Comparison of ENCODE assay signal across 9 cellular contexts in the genomic region with DNA sequence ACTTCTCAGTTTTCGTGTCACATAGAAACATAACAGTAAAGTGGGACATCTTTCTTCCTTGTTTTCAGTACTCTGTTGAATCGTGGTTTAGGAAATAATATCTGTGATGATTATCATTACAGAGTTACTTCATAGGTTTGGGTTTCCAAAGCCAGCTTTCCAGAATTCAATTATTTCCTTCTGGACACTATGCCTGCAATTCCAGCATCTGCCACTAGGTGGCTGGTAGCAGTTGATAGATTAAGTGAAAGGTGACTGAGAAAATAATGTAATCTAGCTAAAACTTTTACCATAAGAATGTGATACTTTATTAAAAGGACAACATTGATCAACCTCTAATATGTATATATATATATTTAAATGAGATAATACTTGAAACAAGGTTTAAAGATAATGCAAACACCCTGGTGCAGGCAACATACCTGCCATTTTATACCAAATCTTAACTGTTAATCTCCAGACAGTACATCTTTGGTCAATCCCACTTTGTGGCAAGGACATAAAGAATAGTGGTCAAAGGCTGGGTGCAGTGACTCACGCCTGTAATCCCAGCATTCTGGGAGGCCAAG.
DNase-seq lines count a peak whose midpoint lies in the region; ATAC-seq and TF ChIP-seq lines count a peak whose summit lies in the region.
"Had no signal": no experiment of that assay in that cellular context is flagged by ENCODE, and none has a peak within 500 bp of the region (broad histone marks: within the 10 kb centered on the region; RNA-seq: fewer than 3 reads in every experiment).

No MANE protein-coding gene starts in this region.

- H3K4me3 Mint-ChIP-seq in progenitor cell of endocrine pancreas (ENCODE audit: low read depth): no peak overlapping the region
- H3K4me3 Mint-ChIP-seq: naive thymus-derived CD4-positive, alpha-beta T cell had no signal

- intact Hi-C loops in lower leg skin (cut with DNase I; ENCODE audit: low total_unique reads): no loop called here

- H3K79me2 ChIP-seq in MM.1S (ENCODE audit: low read length): no peaks in the 10 kb centered on the region

- H3K27ac Mint-ChIP-seq in progenitor cell of endocrine pancreas: no peak overlapping the region

- ATAC-seq in HG02763 (IDR thresholded peaks at IDR 0.05; ENCODE audit: unreplicated experiment): no peak
- ATAC-seq: naive thymus-derived CD4-positive, alpha-beta T cell had no signal

- H3K36me3 Mint-ChIP-seq in progenitor cell of endocrine pancreas (ENCODE audit: insufficient read depth): no peaks in the 10 kb centered on the region

- no peak overlapping the region for H3K9ac ChIP-seq in MM.1S (ENCODE audit: low read length)

- no peaks in the 10 kb centered on the region for H3K9me3 ChIP-seq in MM.1S (replicated peaks; ENCODE audit: insufficient read depth, low read length)

- no peaks in the 10 kb centered on the region for H3K27me3 ChIP-seq in GM06990 (replicated peaks; ENCODE audit: control insufficient read depth, insufficient read depth, low read length)
- no peaks in the 10 kb centered on the region for H3K27me3 ChIP-seq in MM.1S (replicated peaks; ENCODE audit: insufficient read depth, low read length)

- H2AFZ ChIP-seq in MM.1S (ENCODE audit: low read length): no peak overlapping the region

- no peaks in the 10 kb centered on the region for H3F3A ChIP-seq in MM.1S (ENCODE audit: insufficient read depth, low read length)

- no peaks in the 10 kb centered on the region for H3K9me2 ChIP-seq in MM.1S (replicated peaks; ENCODE audit: insufficient read depth, low read length)

- H3K4me2 ChIP-seq in MM.1S (ENCODE audit: low read depth, low read length): no peak overlapping the region

- H3K4me3 ChIP-seq in GM06990 (replicated peaks; ENCODE audit: low read depth, low read length): no peak overlapping the region
- no peak overlapping the region for H3K4me3 ChIP-seq in MM.1S (ENCODE audit: low read length)
- no peak overlapping the region for H3K4me3 ChIP-seq in cardiac fibroblast (replicated peaks in 1 of 2; ENCODE audit: low read depth in 2 of 2, low read length in 2 of 2)
- H3K4me3 ChIP-seq in lower leg skin (ENCODE audit: low read depth, poor library complexity, severe bottlenecking): no peak overlapping the region

- DNase-seq in GM06990 (ENCODE audit: extremely low read depth, insufficient read length): no peak
- peak; percentile 55 for DNase-seq in MM.1S
- peak in 1 of 2 donors; percentile 35 for DNase-seq in cardiac fibroblast (ENCODE audit: low read depth in 2 of 2)
- no peak for DNase-seq in progenitor cell of endocrine pancreas (ENCODE audit: low spot score, unreplicated experiment)
- DNase-seq in lower leg skin (ENCODE audit: low spot score in 2 of 2): no peak
- no peak for DNase-seq in NCI-H2171 treated with DMSO at 0.1 percent for 48 hours (lab: John Stamatoyannopoulos, UW)
- no peak for DNase-seq in NCI-H774 (lab: John Stamatoyannopoulos, UW)

- no peaks in the 10 kb centered on the region for H3K9me3 Mint-ChIP-seq in progenitor cell of endocrine pancreas (ENCODE audit: low read depth)

- no peaks in the 10 kb centered on the region for H3K27me3 Mint-ChIP-seq in progenitor cell of endocrine pancreas

- H3K36me3 ChIP-seq in GM06990 (ENCODE audit: control insufficient read depth, insufficient read depth, low read length) (no peaks in the 10 kb centered on the region), MM.1S (replicated peaks; ENCODE audit: insufficient read depth, low read length) (no peaks in the 10 kb centered on the region)

- H3K4me1 Mint-ChIP-seq in progenitor cell of endocrine pancreas (ENCODE audit: low read depth): peaks cover 2% of the 10 kb centered on the region

- TF ChIP-seq CTCF in GM06990 (IDR thresholded peaks at IDR 0.05; ENCODE audit: insufficient read depth, low read length, poor library complexity, severe bottlenecking) (peak; percentile 77), MM.1S (IDR thresholded peaks at IDR 0.05; ENCODE audit: low read length) (peak; percentile 89), cardiac fibroblast (IDR thresholded peaks at IDR 0.05; ENCODE audit: low read depth, low read length) (peak; percentile 74), progenitor cell of endocrine pancreas (IDR thresholded peaks at IDR 0.05; ENCODE audit: unreplicated experiment) (peak; percentile 78), lower leg skin (IDR thresholded peaks at IDR 0.05) (peak in 1 of 3 donors; percentile 29)

- no peak overlapping the region for H3K27ac ChIP-seq in MM.1S (ENCODE audit: low read length)

- 77 to 85% methylated on average over 3 of the region's 3 CpGs for WGBS in lower leg skin, 2 donors

- no peak for TF ChIP-seq POLR2A in lower leg skin (IDR thresholded peaks at IDR 0.05)

- H4K20me1 ChIP-seq in MM.1S (ENCODE audit: insufficient read depth, low read length): no peaks in the 10 kb centered on the region

- H3K4me1 ChIP-seq in MM.1S (ENCODE audit: low read length): peaks cover 8% of the 10 kb centered on the region
